Comparison of ENCODE assay signal across 9 cellular contexts in genomic region chr11:7520981-7521487, GRCh38. TPM values are rescaled to one million over a fixed set of nuclear protein-coding genes. Genes with fewer than 3 reads are reported as not detected.
DNase-seq lines count a peak whose midpoint lies in the region; ATAC-seq and TF ChIP-seq lines count a peak whose summit lies in the region.
"Had no signal": no experiment of that assay in that cellular context is flagged by ENCODE, and none has a peak within 500 bp of the region (broad histone marks: within the 10 kb centered on the region; RNA-seq: fewer than 3 reads in every experiment).

No MANE protein-coding gene starts in this region.

- H3K27ac ChIP-seq in parathyroid adenoma = peak overlapping the region; percentile 41
- H3K27ac ChIP-seq in body of pancreas = peak overlapping the region in 1 of 4 donors; percentile 2

- intact Hi-C loops in body of pancreas (cut with DNase I) = no loop called here

- TF ChIP-seq CTCF in parathyroid adenoma (IDR thresholded peaks at IDR 0.05) (no peak), body of pancreas (IDR thresholded peaks at IDR 0.05) (no peak)

- no peak overlapping the region for H2AFZ ChIP-seq in parathyroid adenoma

- no peak overlapping the region for H3K4me2 ChIP-seq in parathyroid adenoma (ENCODE audit: low read length)

- H3K4me3 ChIP-seq in parathyroid adenoma (ENCODE audit: low read depth, low read length) = no peak overlapping the region
- no peak overlapping the region for H3K4me3 ChIP-seq in body of pancreas

- H3K9me3 ChIP-seq in parathyroid adenoma (ENCODE audit: control insufficient read depth, low read length) (no peaks in the 10 kb centered on the region), body of pancreas (no peaks in the 10 kb centered on the region)

- H3K36me3 ChIP-seq in parathyroid adenoma (ENCODE audit: control insufficient read depth, insufficient read depth, low read length) = no peaks in the 10 kb centered on the region
- no peaks in the 10 kb centered on the region for H3K36me3 ChIP-seq in body of pancreas (replicated peaks in 1 of 2; ENCODE audit: insufficient read depth in 1 of 2, low read depth in 2 of 2)

- DNase-seq in NCI-H82 treated with DMSO at 0.1 percent for 48 hours (lab: John Stamatoyannopoulos, UW; ENCODE audit: unreplicated experiment) (peak; percentile 22), body of pancreas (no peak), dedifferentiated amniotic fluid mesenchymal stem cell (ENCODE audit: extremely low spot score) (no peak), LoVo (ENCODE audit: low spot score) (no peak), NCI-H446 (lab: John Stamatoyannopoulos, UW) (no peak)

- H3K9ac ChIP-seq in parathyroid adenoma = no peak overlapping the region

- H3K27me3 ChIP-seq in parathyroid adenoma (ENCODE audit: control insufficient read depth, insufficient read depth, low read length) (no peaks in the 10 kb centered on the region), body of pancreas (no peaks in the 10 kb centered on the region)

- TF ChIP-seq POLR2A in body of pancreas (IDR thresholded peaks at IDR 0.05) = no peak

- ATAC-seq in GM18867 (IDR thresholded peaks at IDR 0.05; ENCODE audit: unreplicated experiment) (peak; percentile 80), HG02642 (IDR thresholded peaks at IDR 0.05; ENCODE audit: poor library complexity, unreplicated experiment) (peak; percentile 75), body of pancreas (no peak)

- peaks cover 16% of the 10 kb centered on the region for H3K4me1 ChIP-seq in parathyroid adenoma
- no peaks in the 10 kb centered on the region for H3K4me1 ChIP-seq in body of pancreas

- WGBS in body of pancreas, 2 donors = 0% methylated on average over 1 to 2 of the region's 2 CpGs

- peaks cover 11% of the 10 kb centered on the region for H3K79me2 ChIP-seq in parathyroid adenoma

RNA-seq across cellular contexts. Expression of gene PPFIBP2, which starts 7.2 kb away (rescaled TPM):
- 10 to 100 TPM; 34.9 to 35.3 TPM for total RNA-seq in body of pancreas

RNA-seq across cellular contexts. Expression of gene OLFML1, which starts 35.7 kb away (rescaled TPM):
- total RNA-seq in body of pancreas = 1 to 10 TPM; 2.3 to 3.6 TPM
- total RNA-seq: epithelial cell of proximal tubule had no signal
